8 cellular contexts compared by ENCODE assay signal in the genomic region with DNA sequence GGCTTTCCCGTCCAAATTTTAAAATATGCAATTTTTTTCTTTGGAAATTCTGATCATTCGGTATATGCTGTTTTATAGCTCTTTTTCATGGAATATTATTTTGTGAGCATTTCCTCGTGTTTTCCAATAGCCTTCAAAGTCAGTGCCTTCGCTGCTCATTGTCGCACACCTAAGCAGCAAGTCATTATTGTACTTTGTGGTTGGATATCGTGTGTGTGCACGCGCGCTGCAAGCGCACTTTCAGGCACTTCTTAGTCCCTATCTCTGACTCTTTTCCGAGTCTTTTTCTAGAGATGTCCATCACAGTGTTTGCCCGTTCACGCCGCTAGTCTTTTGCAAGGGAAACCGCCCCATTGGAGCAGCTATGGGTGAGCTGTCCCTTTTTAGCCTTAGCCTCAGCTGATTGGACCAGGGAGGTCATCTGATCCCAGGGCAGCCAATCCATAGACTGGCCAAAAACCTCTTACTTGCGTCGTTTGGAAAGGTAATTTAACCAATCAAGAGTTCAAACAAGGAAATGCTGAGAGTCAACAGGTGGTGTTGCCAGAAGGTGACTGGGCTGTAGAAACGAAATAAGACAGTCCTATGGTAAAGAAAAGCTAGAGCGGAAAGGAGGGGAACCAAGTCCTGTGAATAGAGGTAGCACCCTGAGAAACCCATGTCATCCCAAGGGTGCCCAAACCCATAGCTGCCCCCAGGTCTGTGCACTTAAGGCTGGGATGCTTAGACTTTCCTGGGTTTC. TPM values are rescaled to one million over a fixed set of nuclear protein-coding genes. Genes with fewer than 3 reads are reported as not detected.
DNase-seq lines count a peak whose midpoint lies in the region; ATAC-seq and TF ChIP-seq lines count a peak whose summit lies in the region.

No MANE protein-coding gene starts in this region.

- peak; percentile 86 for ATAC-seq in HG03457 (IDR thresholded peaks at IDR 0.05; ENCODE audit: unreplicated experiment)
- ATAC-seq in stimulated activated effector memory CD8-positive, alpha-beta T cell treated with anti-CD3 and anti-CD28 coated beads, Interleukin-12 subunit alpha, Interleukin-12 subunit beta, amount 100 ng/mL, for 72 hours: peak; percentile 89

- no peak for TF ChIP-seq CTCF in epithelial cell of proximal tubule (conservative IDR thresholded peaks at IDR 0.05; ENCODE audit: low read depth, low read length)

- no peaks in the 10 kb centered on the region for H3K9me3 ChIP-seq in mononuclear cell (ENCODE audit: low read depth, low read length)

- H3K9me3 Mint-ChIP-seq in stimulated activated effector memory CD8-positive, alpha-beta T cell treated with anti-CD3 and anti-CD28 coated beads, Interleukin-12 subunit alpha, Interleukin-12 subunit beta, amount 100 ng/mL, for 72 hours: no peaks in the 10 kb centered on the region

- H3K27ac Mint-ChIP-seq in stimulated activated effector memory CD8-positive, alpha-beta T cell treated with anti-CD3 and anti-CD28 coated beads, Interleukin-12 subunit alpha, Interleukin-12 subunit beta, amount 100 ng/mL, for 72 hours: peak overlapping the region; percentile 76

- H3K4me3 ChIP-seq in epithelial cell of proximal tubule (ENCODE audit: low read depth, low read length) (peak overlapping the region; percentile 50), mononuclear cell (ENCODE audit: low read length) (peak overlapping the region; percentile 45)

- peaks cover 6% of the 10 kb centered on the region for H3K27me3 ChIP-seq in mononuclear cell (ENCODE audit: insufficient read depth, low read length)

- H3K4me1 Mint-ChIP-seq in stimulated activated effector memory CD8-positive, alpha-beta T cell treated with anti-CD3 and anti-CD28 coated beads, Interleukin-12 subunit alpha, Interleukin-12 subunit beta, amount 100 ng/mL, for 72 hours: peaks cover 30% of the 10 kb centered on the region

- H3K4me1 ChIP-seq in mononuclear cell (ENCODE audit: insufficient read depth, low read length): peaks cover 16% of the 10 kb centered on the region

- peaks cover 17% of the 10 kb centered on the region for H3K36me3 Mint-ChIP-seq in stimulated activated effector memory CD8-positive, alpha-beta T cell treated with anti-CD3 and anti-CD28 coated beads, Interleukin-12 subunit alpha, Interleukin-12 subunit beta, amount 100 ng/mL, for 72 hours

- DNase-seq in SKM-1 (lab: John Stamatoyannopoulos, UW; ENCODE audit: unreplicated experiment) (peak; percentile 7), SKM-1 treated with dmso at 0.1 percent for 144 hours (lab: John Stamatoyannopoulos, UW; ENCODE audit: unreplicated experiment) (no peak), NCI-H774 (lab: John Stamatoyannopoulos, UW) (peak; percentile 100), activated T-cell treated with anti-CD3 and anti-CD28 coated beads for 48 hours (ENCODE audit: low read depth) (peak; percentile 52), epithelial cell of proximal tubule (ENCODE audit: low read depth) (peak; percentile 54)
- peak; percentile 40 to 75 for DNase-seq in stimulated activated effector memory CD8-positive, alpha-beta T cell treated with anti-CD3 and anti-CD28 coated beads, Interleukin-12 subunit alpha, Interleukin-12 subunit beta, amount 100 ng/mL, for 72 hours (ENCODE audit: low spot score in 2 of 2)

- peak overlapping the region; percentile 76 for H3K4me3 Mint-ChIP-seq in stimulated activated effector memory CD8-positive, alpha-beta T cell treated with anti-CD3 and anti-CD28 coated beads, Interleukin-12 subunit alpha, Interleukin-12 subunit beta, amount 100 ng/mL, for 72 hours

RNA-seq across cellular contexts. Expression of gene HYI, which starts 0.7 kb away (rescaled TPM):
- 124 and 135 TPM in 2 replicates for total RNA-seq in epithelial cell of proximal tubule
- 7.9 TPM for total RNA-seq in mononuclear cell

Comparison
In these comparisons a context has a peak if more than half of its experiments do, and no peak if none do; other contexts are left out.
1. RNA of gene HYI, which starts 0.7 kb away (total RNA-seq): 124 to 135 TPM in epithelial cell of proximal tubule; 7.9 TPM in mononuclear cell (single experiment); every median in the first group is over 10 times any median in the second.